In genomic region chr2:120684225-120684624, GRCh38 we compare ENCODE assay signal across 1 cellular context.
TF ChIP-seq lines count a peak whose summit lies in the region.

No MANE protein-coding gene starts in this region.

TF ChIP-seq in IMR-90, 13 proteins besides CTCF, POLR2A, EP300 and RAD21:
- TF ChIP-seq USF2 (IDR thresholded peaks at IDR 0.05; ENCODE audit: low read depth, low read length) (no peak), CHD1 (IDR thresholded peaks at IDR 0.05; ENCODE audit: low read depth, low read length) (no peak), CEBPB (IDR thresholded peaks at IDR 0.05; ENCODE audit: low read depth, low read length) (peak; percentile 53; the same call in 1 of the 2 replicates), SMC3 (IDR thresholded peaks at IDR 0.05; ENCODE audit: low read depth, low read length) (no peak), RCOR1 (IDR thresholded peaks at IDR 0.05; ENCODE audit: insufficient replicate concordance, low read length) (no peak), MXI1 (IDR thresholded peaks at IDR 0.05; ENCODE audit: borderline replicate concordance, low read depth, low read length) (no peak), ELK1 (IDR thresholded peaks at IDR 0.05; ENCODE audit: borderline replicate concordance, low read depth, low read length) (no peak)
